8 cellular contexts compared by ENCODE assay signal in the genomic region with DNA sequence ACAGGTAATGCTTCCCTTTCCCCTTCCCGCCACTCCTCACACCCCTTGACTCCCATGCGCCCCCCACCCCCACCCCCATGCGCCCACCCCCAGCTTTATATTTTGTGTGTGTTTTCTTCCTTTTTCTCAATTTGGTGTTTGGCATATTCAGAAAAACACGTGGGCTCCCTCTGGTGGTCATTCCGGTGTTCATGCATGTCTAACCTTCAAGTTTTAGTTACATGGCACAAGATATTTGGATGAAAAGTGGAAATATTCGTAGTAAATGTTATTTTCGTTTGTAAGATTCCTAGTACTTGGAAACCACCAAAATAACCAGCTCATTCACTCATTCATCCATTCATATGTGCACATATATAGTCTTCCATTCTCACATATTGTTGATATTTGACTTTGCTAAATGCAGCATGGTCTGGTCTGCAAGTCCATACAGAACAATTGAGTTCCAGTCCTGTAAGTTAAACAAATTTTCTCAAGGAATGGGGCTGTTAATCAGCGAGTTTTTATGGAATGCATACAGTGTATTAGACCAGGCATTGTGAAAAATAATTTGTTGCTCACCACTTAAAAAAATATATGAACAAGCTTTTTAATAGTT.
DNase-seq lines count a peak whose midpoint lies in the region; ATAC-seq and TF ChIP-seq lines count a peak whose summit lies in the region.

No MANE protein-coding gene starts in this region.

- H3K79me2 ChIP-seq in PC-9 (ENCODE audit: low read depth): no peaks in the 10 kb centered on the region

- H3F3A ChIP-seq in PC-9 (ENCODE audit: insufficient read depth, low read depth): peaks cover 17% of the 10 kb centered on the region

- H3K4me3 ChIP-seq in PC-9 (no peak overlapping the region), uterus (no peak overlapping the region)

- peak; percentile 51 for ATAC-seq in foreskin keratinocyte
- ATAC-seq in GM21526 (IDR thresholded peaks at IDR 0.05; ENCODE audit: low FRiP score, unreplicated experiment): no peak

- H3K4me1 ChIP-seq in PC-9 (replicated peaks; ENCODE audit: insufficient read depth) (peaks cover 27% of the 10 kb centered on the region), foreskin keratinocyte (no peaks in the 10 kb centered on the region), uterus (no peaks in the 10 kb centered on the region)

- CTCF ChIA-PET in PC-9 (lab: Charles Lee): interaction anchor here (0.5 to 2.2 kb wide), 22 partner anchors 15 to 1854 kb away, joined by 3 to 37 read pairs (median 4); no protein-coding TSS in a partner anchor

- H3K4me2 ChIP-seq in PC-9: peak overlapping the region; percentile 78

- H3K9me3 ChIP-seq in PC-9 (ENCODE audit: insufficient read depth, low read depth) (0 out of 2 replicates have a peak, but pooled peaks cover 6% of the 10 kb centered on the region), uterus (no peaks in the 10 kb centered on the region)

- H3K9me2 ChIP-seq in PC-9 (ENCODE audit: insufficient read depth): no peaks in the 10 kb centered on the region

- no peaks in the 10 kb centered on the region for H3K36me3 Mint-ChIP-seq in HFFc6 (ENCODE audit: low read depth)

- no peak overlapping the region for H3K27ac Mint-ChIP-seq in HFFc6

- H3K27me3 ChIP-seq in PC-9 (ENCODE audit: insufficient read depth, low read depth) (no peaks in the 10 kb centered on the region), foreskin keratinocyte (no peaks in the 10 kb centered on the region), uterus (no peaks in the 10 kb centered on the region)

- H3K27ac ChIP-seq in PC-9 (no peak overlapping the region), foreskin keratinocyte (no peak overlapping the region), uterus (peak overlapping the region; percentile 22 to 73)

- peak overlapping the region; percentile 78; the same call in 1 of the 2 replicates for H3K4me3 Mint-ChIP-seq in HFFc6

- POLR2A ChIA-PET in PC-9 (lab: Charles Lee; ENCODE audit: unreplicated experiment): interaction anchor here (0.5 to 0.6 kb wide), 2 partner anchors 11 to 1129 kb away, joined by 6 read pairs; no protein-coding TSS in a partner anchor

- peak; percentile 75 for DNase-seq in CD1c-positive myeloid dendritic cell (ENCODE audit: extremely low spot score)
- peak; percentile 47 for DNase-seq in HFFc6
- peak; percentile 58 to 65 for DNase-seq in PC-9
- peak; percentile 73 to 74 for DNase-seq in activated T-cell treated with anti-CD3 and anti-CD28 coated beads, Interleukin-2, amount 50 U/mL, for 48 hours
- DNase-seq in foreskin keratinocyte: no peak
- peak; percentile 87 for DNase-seq in posterior vena cava (ENCODE audit: low spot score)
- DNase-seq in uterus: peak; percentile 49 to 70

- TF ChIP-seq POLR2A in uterus (IDR thresholded peaks at IDR 0.05): no peak

- no peaks in the 10 kb centered on the region for H3K27me3 Mint-ChIP-seq in HFFc6 (ENCODE audit: insufficient read depth)

- H2AFZ ChIP-seq in PC-9: no peak overlapping the region

- H4K20me1 ChIP-seq in PC-9 (ENCODE audit: insufficient read depth): no peaks in the 10 kb centered on the region

- no peaks in the 10 kb centered on the region for H3K9me3 Mint-ChIP-seq in HFFc6

- intact Hi-C loops in PC-9 (cut with micrococcal nuclease; ENCODE audit: unreplicated experiment): loop anchor here (1.0 to 10.0 kb wide), 12 partner anchors 23 to 1227 kb away; no protein-coding TSS in a partner anchor
- intact Hi-C loops in posterior vena cava (cut with DNase I): loop anchor here in 1 of 2 donors (5.0 kb wide), 1 partner anchor 125 kb away; no protein-coding TSS in a partner anchor
- intact Hi-C loops in uterus (cut with DNase I; ENCODE audit: low total_unique reads): loop anchor here (10.0 kb wide), 1 partner anchor 127 kb away; no protein-coding TSS in a partner anchor

- H3K36me3 ChIP-seq in PC-9 (ENCODE audit: low read depth): no peaks in the 10 kb centered on the region
- no peaks in the 10 kb centered on the region for H3K36me3 ChIP-seq in uterus

- peaks cover 43% of the 10 kb centered on the region for H3K4me1 Mint-ChIP-seq in HFFc6 (ENCODE audit: low read depth)

- no TSS peak for BruUV-seq in PC-9 (replicated peaks; lab: Mats Ljungman, UMichigan)

- TF ChIP-seq CTCF in HFFc6 (IDR thresholded peaks at IDR 0.05) (peak; percentile 86), PC-9 (conservative IDR thresholded peaks at IDR 0.05) (peak; percentile 92), foreskin keratinocyte (conservative IDR thresholded peaks at IDR 0.05) (peak; percentile 80), uterus (IDR thresholded peaks at IDR 0.05) (peak; percentile 72 to 80 (median 72))

Comparison
In these comparisons a context has a peak if more than half of its experiments do, and no peak if none do; other contexts are left out.
1. DNase-seq: peak in CD1c-positive myeloid dendritic cell (single experiment), HFFc6 (single experiment), PC-9 (2 of 2), activated T-cell treated with anti-CD3 and anti-CD28 coated beads, Interleukin-2, amount 50 U/mL, for 48 hours (2 of 2), posterior vena cava (single experiment) and uterus (2 of 2); none in foreskin keratinocyte (0 of 2).
2. H3K27ac ChIP-seq: peak in uterus (2 of 2); none in PC-9 (single experiment) and foreskin keratinocyte (single experiment).
3. Peak in every context shown above with its lines, with median percentiles within 50 percentile points of each other: CTCF ChIP-seq.